ENCODE assay signal across 8 cellular contexts in genomic region chr10:133159950-133160812, GRCh38. TPM values are rescaled to one million over a fixed set of nuclear protein-coding genes. Genes with fewer than 3 reads are reported as not detected.
DNase-seq lines count a peak whose midpoint lies in the region; ATAC-seq, FAIRE-seq and TF ChIP-seq lines count a peak whose summit lies in the region.

Gene KNDC1, plus strand, starts transcription at chr10:133160219. Its CDS starts 249 bp downstream, at chr10:133160468.

- no peaks in the 10 kb centered on the region for H3K36me3 Mint-ChIP-seq in glutamatergic neuron (ENCODE audit: unreplicated experiment)

- no peaks in the 10 kb centered on the region for H3K9me3 ChIP-seq in pancreas

- no peak for FAIRE-seq in pancreas (lab: Jason Lieb, UNC)

- peak within 1 kb of the TSS; percentile 62 for H3K4me3 ChIP-seq in WI38 (ENCODE audit: low read depth, low read length)
- H3K4me3 ChIP-seq in pancreas, result peak within 1 kb of the TSS in 3 of 4 donors; percentile 19 to 49 (median 31)

- peaks cover 3% of the 10 kb centered on the region for H3K4me1 Mint-ChIP-seq in glutamatergic neuron (ENCODE audit: low read depth, unreplicated experiment)

- H3K27me3 ChIP-seq in pancreas, result peaks cover 0 to 4% (median 0%) of the 10 kb centered on the region in 4 donors

- peaks cover 2% of the 10 kb centered on the region for H3K9me3 Mint-ChIP-seq in glutamatergic neuron (ENCODE audit: unreplicated experiment)

- peak; percentile 56 to 76 (median 60) for ATAC-seq in pancreas

- DNase-seq in NCI-H2171 treated with DMSO at 0.1 percent for 48 hours (lab: John Stamatoyannopoulos, UW) (peak; percentile 2), NCI-H2171 (lab: John Stamatoyannopoulos, UW) (no peak), glutamatergic neuron (peak; percentile 75), pancreas (peak in 1 of 6 donors; percentile 65), NCI-H446 (lab: John Stamatoyannopoulos, UW) (no peak), NCI-H510A treated with DMSO at 0.1 percent for 48 hours (lab: John Stamatoyannopoulos, UW) (no peak), NCI-H1092 (lab: John Stamatoyannopoulos, UW) (no peak)

- intact Hi-C loops in pancreas (cut with DNase I), result no loop called here

- H3K36me3 ChIP-seq in pancreas, result no peaks in the 10 kb centered on the region

- no peak within 1 kb of the TSS for H3K27ac ChIP-seq in pancreas

- no peak within 1 kb of the TSS for H3K27ac Mint-ChIP-seq in glutamatergic neuron (ENCODE audit: unreplicated experiment)

- TF ChIP-seq CTCF in WI38 (IDR thresholded peaks at IDR 0.05; ENCODE audit: low read depth, low read length), result no peak
- TF ChIP-seq CTCF in glutamatergic neuron (IDR thresholded peaks at IDR 0.05; ENCODE audit: partially characterized antibody, unreplicated experiment), result no peak
- TF ChIP-seq CTCF in pancreas (IDR thresholded peaks at IDR 0.05), result no peak

- H3K4me3 Mint-ChIP-seq in glutamatergic neuron (ENCODE audit: unreplicated experiment), result peak within 1 kb of the TSS; percentile 42

- 1% methylated on average over 42 to 108 of the region's 108 CpGs for WGBS in pancreas, 2 donors

- H3K27me3 Mint-ChIP-seq in glutamatergic neuron (ENCODE audit: unreplicated experiment), result peaks cover 8% of the 10 kb centered on the region

- peaks cover 0 to 8% (median 3%) of the 10 kb centered on the region in 3 donors for H3K4me1 ChIP-seq in pancreas

RNA-seq across cellular contexts. Expression of gene KNDC1, which starts in this region (rescaled TPM):
- 7.4 TPM for total RNA-seq in glutamatergic neuron (ENCODE audit: unreplicated experiment)
- total RNA-seq in pancreas, result under 1 TPM; 0.14 to 0.89 (median 0.61) TPM
- 1 to 10 TPM; 1.8 to 3.1 TPM for polyA plus RNA-seq in pancreas

Comparison
In these comparisons a context has a peak if more than half of its experiments do, and no peak if none do; other contexts are left out.
1. DNase-seq: peak in NCI-H2171 treated with DMSO at 0.1 percent for 48 hours (single experiment) and glutamatergic neuron (single experiment); none in NCI-H2171 (single experiment), NCI-H446 (0 of 2), NCI-H510A treated with DMSO at 0.1 percent for 48 hours (single experiment) and NCI-H1092 (single experiment).